In genomic region chr22:49923445-49923844, GRCh38 we compare ENCODE assay signal across 15 cellular contexts. TPM values are rescaled to one million over a fixed set of nuclear protein-coding genes. Genes with fewer than 3 reads are reported as not detected.
DNase-seq lines count a peak whose midpoint lies in the region; ATAC-seq, FAIRE-seq and TF ChIP-seq lines count a peak whose summit lies in the region.
"Had no signal": no experiment of that assay in that cellular context is flagged by ENCODE, and none has a peak within 500 bp of the region (broad histone marks: within the 10 kb centered on the region; RNA-seq: fewer than 3 reads in every experiment).

No MANE protein-coding gene starts in this region.

- no peak overlapping the region for H3K4me3 ChIP-seq in CD4-positive, alpha-beta memory T cell (ENCODE audit: low read length in 2 of 2)
- H3K4me3 ChIP-seq in GM23338 = no peak overlapping the region
- peak overlapping the region in 1 of 2 donors; percentile 0 for H3K4me3 ChIP-seq in gastroesophageal sphincter
- H3K4me3 ChIP-seq in kidney (ENCODE audit: low read length in 2 of 2) = no peak overlapping the region

- peak overlapping the region; percentile 35 for H3K27ac ChIP-seq in CD4-positive, alpha-beta memory T cell (ENCODE audit: low read depth, low read length)
- H3K27ac ChIP-seq in GM23338 (ENCODE audit: low read depth) = no peak overlapping the region; the same call in 1 of the 2 replicates
- H3K27ac ChIP-seq in gastroesophageal sphincter = peak overlapping the region in 3 of 4 donors; percentile 60 to 73 (median 60)
- no peak overlapping the region for H3K27ac ChIP-seq in kidney (ENCODE audit: low read depth in 2 of 2, low read length in 2 of 2)

- H3K27ac Mint-ChIP-seq in CD4-positive, alpha-beta memory T cell = peak overlapping the region in 6 of 7 donors; percentile 22 to 77 (median 58)
- H3K27ac Mint-ChIP-seq in GM23338 = no peak overlapping the region; the same call in 1 of the 2 replicates
- peak overlapping the region; percentile 98 for H3K27ac Mint-ChIP-seq in activated B cell treated with CpG ODN at 0.5 μM for 24 hours
- H3K27ac Mint-ChIP-seq: dendritic cell treated with granulocyte-macrophage colony-stimulating factor and Interleukin-4, amounts not matched to agents 40 ng/mL and 50 ng/mL, for 4 days had no signal

- H3K36me3 ChIP-seq in CD4-positive, alpha-beta memory T cell (ENCODE audit: insufficient read depth, low read length) = peaks cover 12% of the 10 kb centered on the region
- no peaks in the 10 kb centered on the region for H3K36me3 ChIP-seq in GM23338 (ENCODE audit: insufficient read depth)
- peaks cover 0 to 58% of the 10 kb centered on the region in 2 donors for H3K36me3 ChIP-seq in gastroesophageal sphincter
- peaks cover 0 to 9% of the 10 kb centered on the region in 2 donors for H3K36me3 ChIP-seq in kidney (ENCODE audit: control insufficient read depth in 1 of 2, insufficient read depth in 2 of 2, low read length in 2 of 2)

- no peak for ATAC-seq in GM23338
- ATAC-seq in activated B cell treated with CpG ODN at 0.5 μM for 24 hours (ENCODE audit: low read depth) = peak; percentile 10
- no peak for ATAC-seq in gastroesophageal sphincter
- ATAC-seq: Panc1 had no signal

- H4K20me1 ChIP-seq in GM23338 (replicated peaks; ENCODE audit: insufficient read depth) = no peaks in the 10 kb centered on the region

- peaks cover 30% of the 10 kb centered on the region for H3K4me1 ChIP-seq in CD4-positive, alpha-beta memory T cell (ENCODE audit: insufficient read depth, low read length)
- H3K4me1 ChIP-seq in GM23338 (ENCODE audit: insufficient read depth) (no peaks in the 10 kb centered on the region; the same call in 1 of the 2 replicates), gastroesophageal sphincter (peaks cover 0 to 23% (median 8%) of the 10 kb centered on the region in 3 donors), kidney (ENCODE audit: control insufficient read depth in 1 of 2, insufficient read depth in 1 of 2, low read depth in 1 of 2, low read length in 2 of 2) (peaks cover 0 to 7% of the 10 kb centered on the region in 2 donors)

- no peak for FAIRE-seq in kidney (lab: Jason Lieb, UNC)
- FAIRE-seq: TTC549 had no signal

- no peaks in the 10 kb centered on the region for H3K9me2 ChIP-seq in GM23338 (ENCODE audit: insufficient read depth)

- WGBS in gastroesophageal sphincter (ENCODE audit: low coverage in 1 of 2), 2 donors = 53 to 63% methylated on average over 6 to 16 of the region's 16 CpGs

- H2AFZ ChIP-seq in GM23338 = no peak overlapping the region

- peaks cover 0 to 18% of the 10 kb centered on the region in 2 donors for H3K36me3 Mint-ChIP-seq in CD4-positive, alpha-beta memory T cell
- peaks cover 4% of the 10 kb centered on the region; the same call in 2 of the 3 replicates for H3K36me3 Mint-ChIP-seq in GM23338 (ENCODE audit: low read depth)
- peaks cover 29% of the 10 kb centered on the region for H3K36me3 Mint-ChIP-seq in activated B cell treated with CpG ODN at 0.5 μM for 24 hours (ENCODE audit: low read depth)

- H3K79me2 ChIP-seq in GM23338 (replicated peaks; ENCODE audit: insufficient read depth) = no peaks in the 10 kb centered on the region

- DNase-seq in CD4-positive, alpha-beta memory T cell = peak in 1 of 5 donors; percentile 51
- DNase-seq in GM23338 (ENCODE audit: low spot score) (no peak), activated B cell treated with CpG ODN at 0.5 μM for 24 hours (peak; percentile 54), iPS-NIHi11 (ENCODE audit: low spot score) (no peak), SHP77 treated with DMSO at 0.1 percent for 48 hours (lab: John Stamatoyannopoulos, UW) (no peak), kidney (no peak)
- DNase-seq in activated CD8-positive, alpha-beta memory T cell treated with anti-CD3 and anti-CD28 coated beads, Interleukin-2, amount 50 U/mL, for 4 hours = no peak
- DNase-seq: activated gamma-delta T cell, Calu3, NCI-H2029, retina had no signal

- H3K9me3 Mint-ChIP-seq in CD4-positive, alpha-beta memory T cell = no peaks in the 10 kb centered on the region
- no peaks in the 10 kb centered on the region for H3K9me3 Mint-ChIP-seq in GM23338
- H3K9me3 Mint-ChIP-seq in activated B cell treated with CpG ODN at 0.5 μM for 24 hours = no peaks in the 10 kb centered on the region
- H3K9me3 Mint-ChIP-seq: dendritic cell treated with granulocyte-macrophage colony-stimulating factor and Interleukin-4, amounts not matched to agents 40 ng/mL and 50 ng/mL, for 4 days had no signal

- no peaks in the 10 kb centered on the region; the same call in 1 of the 2 replicates for H3F3A ChIP-seq in GM23338 (replicated peaks; ENCODE audit: low read depth)

- TF ChIP-seq CTCF in GM23338 (conservative IDR thresholded peaks at IDR 0.05; ENCODE audit: low read depth in 2 of 2) (peak; percentile 31 to 41), activated B cell treated with CpG ODN at 0.5 μM for 24 hours (IDR thresholded peaks at IDR 0.05) (no peak), gastroesophageal sphincter (IDR thresholded peaks at IDR 0.05) (peak in 3 of 4 experiments; percentile 15 to 73 (median 49)), kidney (IDR thresholded peaks at IDR 0.05; ENCODE audit: borderline replicate concordance, extremely low read depth, insufficient read depth) (no peak)

- H3K4me3 Mint-ChIP-seq in CD4-positive, alpha-beta memory T cell = peak overlapping the region in 2 of 8 donors; percentile 26 to 59
- no peak overlapping the region for H3K4me3 Mint-ChIP-seq in GM23338
- peak overlapping the region; percentile 52 for H3K4me3 Mint-ChIP-seq in activated B cell treated with CpG ODN at 0.5 μM for 24 hours
- H3K4me3 Mint-ChIP-seq: dendritic cell treated with granulocyte-macrophage colony-stimulating factor and Interleukin-4, amounts not matched to agents 40 ng/mL and 50 ng/mL, for 4 days had no signal

- POLR2A ChIA-PET in CD4-positive, alpha-beta memory T cell (lab: Charles Lee; ENCODE audit: partially characterized antibody) = no interaction called here
- POLR2A ChIA-PET in activated B cell treated with CpG ODN at 0.5 μM for 24 hours (lab: Charles Lee) = interaction anchor here (0.6 to 5.0 kb wide), 7 partner anchors 12 to 268 kb away, joined by 3 to 87 read pairs (median 3); partner anchors contain the start of gene PIM3

- H3K4me2 ChIP-seq in GM23338 = no peak overlapping the region

- H3K4me1 Mint-ChIP-seq in CD4-positive, alpha-beta memory T cell = peaks cover 22 to 56% (median 37%) of the 10 kb centered on the region in 4 donors
- H3K4me1 Mint-ChIP-seq in GM23338 (peaks cover 19% of the 10 kb centered on the region), activated B cell treated with CpG ODN at 0.5 μM for 24 hours (peaks cover 60% of the 10 kb centered on the region)

- no peak for TF ChIP-seq POLR2A in gastroesophageal sphincter (IDR thresholded peaks at IDR 0.05)

- no peak overlapping the region for H3K9ac ChIP-seq in kidney (ENCODE audit: low read length in 2 of 2)

- CTCF ChIA-PET in CD4-positive, alpha-beta memory T cell (lab: Charles Lee; ENCODE audit: partially characterized antibody) = no interaction called here
- CTCF ChIA-PET in activated B cell treated with CpG ODN at 0.5 μM for 24 hours (lab: Charles Lee) = interaction anchor here (1.0 kb wide), 1 partner anchor 156 kb away, joined by 3 read pairs; no protein-coding TSS in a partner anchor

- H3K9me3 ChIP-seq in CD4-positive, alpha-beta memory T cell (ENCODE audit: control insufficient read depth in 1 of 2, low read length in 2 of 2) = no peaks in the 10 kb centered on the region
- H3K9me3 ChIP-seq in gastroesophageal sphincter (no peaks in the 10 kb centered on the region), kidney (ENCODE audit: control insufficient read depth in 1 of 2, low read length in 2 of 2) (no peaks in the 10 kb centered on the region)

- TF ChIP-seq EP300 in gastroesophageal sphincter (IDR thresholded peaks at IDR 0.05) = no peak

- H3K27me3 Mint-ChIP-seq in CD4-positive, alpha-beta memory T cell = no peaks in the 10 kb centered on the region
- peaks cover 10% of the 10 kb centered on the region for H3K27me3 Mint-ChIP-seq in GM23338 (ENCODE audit: insufficient read depth, low read depth, poor library complexity)
- no peaks in the 10 kb centered on the region for H3K27me3 Mint-ChIP-seq in activated B cell treated with CpG ODN at 0.5 μM for 24 hours

- H3K27me3 ChIP-seq in CD4-positive, alpha-beta memory T cell (ENCODE audit: insufficient read depth, low read length) = no peaks in the 10 kb centered on the region
- H3K27me3 ChIP-seq in GM23338 (ENCODE audit: insufficient read depth) (no peaks in the 10 kb centered on the region), gastroesophageal sphincter (peaks cover under 1% of the 10 kb centered on the region)

- intact Hi-C loops in CD4-positive, alpha-beta memory T cell (cut with micrococcal nuclease) = no loop called here
- intact Hi-C loops in activated B cell treated with CpG ODN at 0.5 μM for 24 hours (cut with micrococcal nuclease) = loop anchor here (10.0 kb wide), 1 partner anchor 269 kb away; no protein-coding TSS in a partner anchor
- intact Hi-C loops in kidney (cut with DNase I) = no loop called here

TF ChIP-seq in GM23338, 12 proteins besides CTCF, POLR2A, EP300 and RAD21 (continues in another document):
- TF ChIP-seq JUNB (IDR thresholded peaks at IDR 0.05; ENCODE audit: unreplicated experiment) = no peak

RNA-seq across cellular contexts. Expression of gene CRELD2, which starts 5.0 kb away (rescaled TPM):
- total RNA-seq in CD4-positive, alpha-beta memory T cell = 10 to 100 TPM; 36.0 to 36.2 TPM
- 10 to 100 TPM; 40.2 to 46.1 TPM for polyA plus RNA-seq in CD4-positive, alpha-beta memory T cell
- total RNA-seq in GM23338 (2014; rRNA removed; shearing (Covaris generic)) = 34.4 and 35.7 TPM in 2 replicates
- 47.7 and 49.4 TPM in 2 replicates for polyA plus RNA-seq in GM23338 (2016; fragmentation: Nextera tagmentation; extraction: Ambion mirVana)
- 44.5 and 45.0 TPM in 2 replicates for total RNA-seq in activated B cell treated with CpG ODN at 0.5 μM for 24 hours
- 10 to 100 TPM; 21.9 to 36.2 (median 30.9) TPM for total RNA-seq in gastroesophageal sphincter
- total RNA-seq in kidney = 54.0 TPM
- polyA plus RNA-seq in kidney (ENCODE audit: insufficient read depth, low read depth, low replicate concordance) = 37.3 TPM

RNA-seq across cellular contexts. Expression of gene ALG12, which starts 5.2 kb away (rescaled TPM):
- 10 to 100 TPM; 19.6 to 27.2 TPM for total RNA-seq in CD4-positive, alpha-beta memory T cell
- polyA plus RNA-seq in CD4-positive, alpha-beta memory T cell = 10 to 100 TPM; 16.9 to 19.0 TPM
- total RNA-seq in GM23338 (2014; rRNA removed; shearing (Covaris generic)) = 23.3 and 26.9 TPM in 2 replicates
- 18.7 and 21.8 TPM in 2 replicates for polyA plus RNA-seq in GM23338 (2016; fragmentation: Nextera tagmentation; extraction: Ambion mirVana)
- total RNA-seq in activated B cell treated with CpG ODN at 0.5 μM for 24 hours = 15.5 and 18.2 TPM in 2 replicates
- 10 to 100 TPM; 18.8 to 30.0 (median 22.6) TPM for total RNA-seq in gastroesophageal sphincter
- total RNA-seq in kidney = 28.4 TPM
- 27.2 TPM for polyA plus RNA-seq in kidney (ENCODE audit: insufficient read depth, low read depth, low replicate concordance)

RNA-seq across cellular contexts. Expression of gene PIM3, which starts 37.1 kb away (rescaled TPM):
- 10 to 100 TPM; 58.8 to 62.3 TPM for total RNA-seq in CD4-positive, alpha-beta memory T cell
- polyA plus RNA-seq in CD4-positive, alpha-beta memory T cell = 10 to 100 TPM; 48.1 to 49.7 TPM
- 30.6 and 37.3 TPM in 2 replicates for total RNA-seq in GM23338 (2014; rRNA removed; shearing (Covaris generic))
- polyA plus RNA-seq in GM23338 (2016; fragmentation: Nextera tagmentation; extraction: Ambion mirVana) (17.7 and 18.8 TPM in 2 replicates), kidney (ENCODE audit: insufficient read depth, low read depth, low replicate concordance) (96.5 TPM)
- total RNA-seq in activated B cell treated with CpG ODN at 0.5 μM for 24 hours (79.8 and 91.7 TPM in 2 replicates), gastroesophageal sphincter (10 to 100 TPM; 30.0 to 58.3 (median 46.4) TPM), kidney (107 TPM)

Comparison
In these comparisons a context has a peak if more than half of its experiments do, and no peak if none do; other contexts are left out.
1. H3K27ac ChIP-seq: peak in CD4-positive, alpha-beta memory T cell (single experiment) and gastroesophageal sphincter (3 of 4); none in GM23338 (single experiment) and kidney (0 of 2).
2. CTCF ChIP-seq: peak in GM23338 (2 of 2) and gastroesophageal sphincter (3 of 4); none in activated B cell treated with CpG ODN at 0.5 μM for 24 hours (single experiment) and kidney (single experiment).